ENCODE assay signal across 8 cellular contexts in genomic region chr9:124285490-124285889, GRCh38. TPM values are rescaled to one million over a fixed set of nuclear protein-coding genes. Genes with fewer than 3 reads are reported as not detected.
A peak's percentile ranks its signal among the peaks of the same experiment; 100 is the strongest.
DNase-seq lines count a peak whose midpoint lies in the region; ATAC-seq and TF ChIP-seq lines count a peak whose summit lies in the region.
"Had no signal": no experiment of that assay in that cellular context is flagged by ENCODE, and none has a peak within 500 bp of the region (broad histone marks: within the 10 kb centered on the region; RNA-seq: fewer than 3 reads in every experiment).

No MANE protein-coding gene starts in this region.

- H2BK15ac ChIP-seq in IMR-90 (ENCODE audit: low read depth, low read length) = peak overlapping the region; percentile 82; the same call in 2 of the 3 replicates

- H3K9ac ChIP-seq in IMR-90 (ENCODE audit: low read depth, low read length) = peak overlapping the region; percentile 52

- H4K91ac ChIP-seq in IMR-90 (ENCODE audit: insufficient read depth, low read depth, low read length) = peak overlapping the region; percentile 94

- H3K14ac ChIP-seq in IMR-90 (replicated peaks; ENCODE audit: low read depth, low read length) = peak overlapping the region; percentile 96

- peaks cover 39% of the 10 kb centered on the region for H3K9me1 ChIP-seq in IMR-90 (ENCODE audit: insufficient read depth, low read length)

- no peaks in the 10 kb centered on the region for H3K27me3 ChIP-seq in IMR-90 (ENCODE audit: control insufficient read depth, insufficient read depth, low read length)
- no peaks in the 10 kb centered on the region for H3K27me3 ChIP-seq in adrenal gland

- H3K27ac Mint-ChIP-seq in mesothelial cell of epicardium = peak overlapping the region; percentile 93

- TF ChIP-seq CTCF in IMR-90 (conservative IDR thresholded peaks at IDR 0.05; ENCODE audit: low read depth, low read length) (no peak), adrenal gland (IDR thresholded peaks at IDR 0.05) (no peak), mesothelial cell of epicardium (IDR thresholded peaks at IDR 0.05; ENCODE audit: unreplicated experiment) (no peak)

- peaks cover 21 to 91% of the 10 kb centered on the region in 2 experiments; a peak in 3 of 4 replicates for H3K79me1 ChIP-seq in IMR-90 (ENCODE audit: low read depth in 1 of 2, low read length in 2 of 2)

- H4K8ac ChIP-seq in IMR-90 (ENCODE audit: low read depth in 2 of 2, low read length in 2 of 2) = peak overlapping the region; percentile 86 to 88

- no peak for ATAC-seq in IMR-90 (ENCODE audit: low read depth)
- ATAC-seq in GM21529 (IDR thresholded peaks at IDR 0.05; ENCODE audit: unreplicated experiment) = no peak
- no peak for ATAC-seq in GM19035 (IDR thresholded peaks at IDR 0.05; ENCODE audit: unreplicated experiment)

- H3K4me3 ChIP-seq in IMR-90 (ENCODE audit: insufficient read depth, low read depth, low read length) = no peak overlapping the region
- H3K4me3 ChIP-seq in adrenal gland = no peak overlapping the region

- BruUV-seq in IMR-90 (replicated peaks; lab: Mats Ljungman, UMichigan) = no TSS peak

- H2AK9ac ChIP-seq in IMR-90 (replicated peaks; ENCODE audit: low read depth, low read length, poor library complexity) = peak overlapping the region; percentile 67

- no peaks in the 10 kb centered on the region for H3K36me3 Mint-ChIP-seq in mesothelial cell of epicardium

- 66% methylated on average over 4 of the region's 11 CpGs; no CpG with 5 or more reads in 1 of the 2 experiments for WGBS in IMR-90 (ENCODE audit: extremely low coverage in 2 of 2, insufficient read length in 1 of 2), 2 experiments
- 60 to 81% (median 70%) methylated on average over 9 to 11 of the region's 11 CpGs for WGBS in adrenal gland, 4 donors

- peak overlapping the region; percentile 82 for H4K5ac ChIP-seq in IMR-90 (ENCODE audit: low read depth, low read length)

- H3K4me2 ChIP-seq in IMR-90 (ENCODE audit: low read depth, low read length) = 0 out of 2 replicates have a peak overlapping the region, but pooled peaks have one; percentile 15

- peak overlapping the region; percentile 89 for H2BK5ac ChIP-seq in IMR-90 (ENCODE audit: low read depth, low read length, poor library complexity, severe bottlenecking)

- no peaks in the 10 kb centered on the region for H3K9me3 ChIP-seq in IMR-90 (ENCODE audit: control insufficient read depth, insufficient read depth, low read length)
- H3K9me3 ChIP-seq in adrenal gland (replicated peaks in 1 of 3) = no peaks in the 10 kb centered on the region

- in situ Hi-C loops in IMR-90 (cut with MboI; ENCODE audit: low sequenced_read_pairs) = no loop called here

- H4K20me1 ChIP-seq in IMR-90 (ENCODE audit: insufficient read depth, low read length) = peaks cover 46% of the 10 kb centered on the region

- no peak overlapping the region for H2AFZ ChIP-seq in IMR-90 (replicated peaks; ENCODE audit: low read length, poor library complexity)

- no peak for TF ChIP-seq POLR2A in IMR-90 (IDR thresholded peaks at IDR 0.05; ENCODE audit: low read depth, low read length)
- TF ChIP-seq POLR2A in adrenal gland (IDR thresholded peaks at IDR 0.05) = no peak

- DNase-seq in IMR-90 = no peak
- DNase-seq in adrenal gland = no peak
- DNase-seq in mesothelial cell of epicardium (ENCODE audit: low spot score in 2 of 2, unreplicated experiment in 2 of 2) = no peak
- DNase-seq in AG20443 (ENCODE audit: low spot score) = no peak
- DNase-seq: NCI-H2107 had no signal

- H3K56ac ChIP-seq in IMR-90 (ENCODE audit: extremely low read depth, insufficient read depth, low read length) = peak overlapping the region; percentile 90

- H3K18ac ChIP-seq in IMR-90 (ENCODE audit: low read depth, low read length) = peak overlapping the region; percentile 88

- H3K4ac ChIP-seq in IMR-90 (ENCODE audit: low read depth, low read length) = peak overlapping the region; percentile 99

- H3K23ac ChIP-seq in IMR-90 (ENCODE audit: low read depth, low read length) = peak overlapping the region; percentile 93

- H3K36me3 ChIP-seq in IMR-90 (ENCODE audit: control insufficient read depth, insufficient read depth, low read length) (peaks cover 19% of the 10 kb centered on the region), adrenal gland (replicated peaks in 1 of 2) (no peaks in the 10 kb centered on the region)

- H3K9me3 Mint-ChIP-seq in mesothelial cell of epicardium = no peaks in the 10 kb centered on the region

- no peak overlapping the region for H3K4me3 Mint-ChIP-seq in mesothelial cell of epicardium

- intact Hi-C loops in IMR-90 (cut with micrococcal nuclease) (no loop called here), adrenal gland (cut with DNase I) (no loop called here)

- H2BK120ac ChIP-seq in IMR-90 (ENCODE audit: low read depth, low read length) = peak overlapping the region; percentile 93

- dilution Hi-C loops in IMR-90 (cut with HindIII; ENCODE audit: low sequenced_read_pairs, unreplicated experiment) = no loop called here

- H3K4me1 ChIP-seq in IMR-90 (ENCODE audit: control insufficient read depth, insufficient read depth, low read length) (peaks cover 65% of the 10 kb centered on the region), adrenal gland (replicated peaks in 1 of 2) (peaks cover 15 to 51% of the 10 kb centered on the region in 2 donors)

- POLR2A ChIA-PET in IMR-90 (lab: Charles Lee; ENCODE audit: unreplicated experiment) = interaction anchor here (0.6 kb wide), 1 partner anchor 19 kb away, joined by 3 read pairs; no protein-coding TSS in a partner anchor

- H2BK20ac ChIP-seq in IMR-90 (ENCODE audit: low read depth, low read length) = peak overlapping the region; percentile 96

- no peak for TF ChIP-seq RAD21 in IMR-90 (IDR thresholded peaks at IDR 0.05; ENCODE audit: low read length)

- peaks cover 31% of the 10 kb centered on the region for H3K4me1 Mint-ChIP-seq in mesothelial cell of epicardium

- H2AK5ac ChIP-seq in IMR-90 (ENCODE audit: low read depth, low read length) = peak overlapping the region; percentile 98

- H3K27ac ChIP-seq in IMR-90 (ENCODE audit: insufficient read depth, low read length) (peak overlapping the region; percentile 90), adrenal gland (peak overlapping the region in 4 of 5 donors; percentile 66 to 94 (median 76)), temporal lobe (ENCODE audit: low read depth, low read length) (peak overlapping the region; percentile 90)

- no peaks in the 10 kb centered on the region for H3K27me3 Mint-ChIP-seq in mesothelial cell of epicardium (ENCODE audit: low read depth)

- CTCF ChIA-PET in IMR-90 (lab: Yijun Ruan, JAX) = no interaction called here

TF ChIP-seq in IMR-90, 13 proteins besides CTCF, POLR2A, EP300 and RAD21:
- no peak for TF ChIP-seq RCOR1 (IDR thresholded peaks at IDR 0.05; ENCODE audit: insufficient replicate concordance, low read length)
- no peak for TF ChIP-seq SMC3 (IDR thresholded peaks at IDR 0.05; ENCODE audit: low read depth, low read length)
- TF ChIP-seq CEBPB (IDR thresholded peaks at IDR 0.05; ENCODE audit: low read depth, low read length) = no peak
- no peak for TF ChIP-seq MAFK (IDR thresholded peaks at IDR 0.05; ENCODE audit: low read depth, low read length)
- no peak for TF ChIP-seq ELK1 (IDR thresholded peaks at IDR 0.05; ENCODE audit: borderline replicate concordance, low read depth, low read length)
- no peak for TF ChIP-seq BHLHE40 (IDR thresholded peaks at IDR 0.05; ENCODE audit: low read depth, low read length)
- TF ChIP-seq MAZ (IDR thresholded peaks at IDR 0.05; ENCODE audit: borderline replicate concordance, low read depth, low read length) = no peak
- TF ChIP-seq RFX5 (IDR thresholded peaks at IDR 0.05; ENCODE audit: low read depth, low read length) = no peak
- no peak for TF ChIP-seq NFE2L2 (IDR thresholded peaks at IDR 0.05; ENCODE audit: low read depth, low read length)
- TF ChIP-seq FOS (IDR thresholded peaks at IDR 0.05; ENCODE audit: low read depth, low read length) = no peak
- no peak for TF ChIP-seq USF2 (IDR thresholded peaks at IDR 0.05; ENCODE audit: low read depth, low read length)
- TF ChIP-seq CHD1 (IDR thresholded peaks at IDR 0.05; ENCODE audit: low read depth, low read length) = no peak
- no peak for TF ChIP-seq MXI1 (IDR thresholded peaks at IDR 0.05; ENCODE audit: borderline replicate concordance, low read depth, low read length)

RNA-seq across cellular contexts. Expression of gene NEK6, which starts 27.7 kb away (rescaled TPM):
- total RNA-seq in IMR-90 (2012; rRNA removed) (77.8 and 79.9 TPM in 2 replicates), adrenal gland (10 to 100 TPM in 7 of 8 donors, 1 to 10 TPM in 1; 6.6 to 27.2 (median 20.5) TPM), mesothelial cell of epicardium (40.5 to 45.5 TPM (median 42.9 TPM) in 3 replicates), temporal lobe (23.6 TPM)
- polyA plus RNA-seq in IMR-90 (2012; rRNA removed) (110 and 112 TPM in 2 replicates), adrenal gland (1 to 10 TPM; 4.0 to 8.5 (median 8.3) TPM)
- 55.9 and 71.1 TPM in 2 replicates for polyA plus RNA-seq in IMR-90 (2012; cell fraction: cytosol; rRNA removed)
- 133 and 147 TPM in 2 replicates for polyA plus RNA-seq in IMR-90 (2012; cell fraction: nucleus; rRNA removed; ENCODE audit: low replicate concordance)
